20 cellular contexts compared by ENCODE assay signal in the genomic region with DNA sequence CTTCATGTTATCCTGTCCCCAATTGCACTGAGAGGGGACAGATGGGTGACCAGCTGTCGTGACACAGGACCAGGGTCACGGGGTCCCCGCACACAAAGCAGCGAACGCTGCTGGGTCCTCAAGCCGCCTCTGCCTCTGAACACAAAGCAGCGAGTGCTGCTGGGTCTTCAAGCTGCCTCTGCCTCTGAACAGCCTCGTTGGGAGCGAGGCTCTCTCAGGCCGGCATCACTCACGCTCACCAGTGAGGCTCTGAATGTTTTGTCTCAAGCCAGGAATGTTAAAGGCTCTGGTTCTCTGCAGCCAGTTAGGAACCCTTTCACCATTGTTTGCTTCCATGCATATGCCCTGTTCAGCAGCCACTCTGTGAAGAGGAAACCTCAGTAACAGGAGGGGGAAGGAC.
DNase-seq lines count a peak whose midpoint lies in the region; ATAC-seq, FAIRE-seq and TF ChIP-seq lines count a peak whose summit lies in the region.
"Had no signal": no experiment of that assay in that cellular context is flagged by ENCODE, and none has a peak within 500 bp of the region (broad histone marks: within the 10 kb centered on the region; RNA-seq: fewer than 3 reads in every experiment).

No MANE protein-coding gene starts in this region.

- 72% methylated on average over 11 of the region's 11 CpGs for WGBS in mammary epithelial cell (ENCODE audit: low coverage, missing lambda C conversion rate)
- 50 to 59% (median 54%) methylated on average over 11 of the region's 11 CpGs for WGBS in heart left ventricle, 4 donors

- DNase-seq in mammary epithelial cell (no peak), breast epithelium (ENCODE audit: low spot score in 2 of 2) (no peak), astrocyte (ENCODE audit: low read depth) (no peak), islet precursor cell (peak; percentile 87), type B pancreatic cell (ENCODE audit: extremely low spot score, unreplicated experiment) (no peak), heart left ventricle (no peak), ascending aorta (ENCODE audit: low spot score in 2 of 2) (no peak), SW480 (ENCODE audit: low spot score) (no peak)
- DNase-seq: activated CD8-positive, alpha-beta memory T cell treated with anti-CD3 and anti-CD28 coated beads for 24 hours; NCI-H2029; NCI-H774; right lobe of liver; stimulated activated CD4-positive, alpha-beta T cell treated with anti-CD3 and anti-CD28 coated beads, Interleukin-2, amount 100 ng/mL, for 24 hours; T-cell had no signal

- CTCF ChIA-PET in mammary epithelial cell (lab: Charles Lee; ENCODE audit: low non-redundant PET): no interaction called here

- H3K27ac ChIP-seq in mammary epithelial cell (ENCODE audit: insufficient read depth, low read depth, low read length) (no peak overlapping the region), breast epithelium (no peak overlapping the region), astrocyte (ENCODE audit: low read depth, low read length) (no peak overlapping the region), heart left ventricle (no peak overlapping the region), ascending aorta (no peak overlapping the region)
- H3K27ac ChIP-seq: right lobe of liver, vagina had no signal

- no peak for FAIRE-seq in astrocyte (lab: Jason Lieb, UNC)
- FAIRE-seq: A549, HTR-8/SVneo, keratinocyte had no signal

- H3K4me2 ChIP-seq in mammary epithelial cell (ENCODE audit: insufficient read depth, low read depth, low read length) (no peak overlapping the region), astrocyte (ENCODE audit: low read length) (peak overlapping the region; percentile 59)
- H3K4me2 ChIP-seq: A549 had no signal

- H3K4me3 ChIP-seq in mammary epithelial cell (replicated peaks in 1 of 3; ENCODE audit: insufficient read depth in 1 of 3, low read depth in 2 of 3, low read length in 3 of 3) (no peak overlapping the region), breast epithelium (no peak overlapping the region), astrocyte (ENCODE audit: insufficient read depth, low read depth, low read length) (no peak overlapping the region), heart left ventricle (no peak overlapping the region), ascending aorta (no peak overlapping the region)
- H3K4me3 ChIP-seq: A549, HAP-1, right lobe of liver, vagina had no signal

- H3K36me3 Mint-ChIP-seq in astrocyte (ENCODE audit: low read depth, unreplicated experiment): no peaks in the 10 kb centered on the region
- H3K36me3 Mint-ChIP-seq in type B pancreatic cell: no peaks in the 10 kb centered on the region
- H3K36me3 Mint-ChIP-seq: CD14-positive monocyte, T-cell had no signal

- in situ Hi-C loops in mammary epithelial cell (cut with MboI; ENCODE audit: low sequenced_read_pairs in 2 of 2): no loop called here

- dilution Hi-C loops in mammary epithelial cell (cut with HindIII; ENCODE audit: low sequenced_read_pairs): no loop called here

- H3K79me2 ChIP-seq in mammary epithelial cell (ENCODE audit: insufficient read depth, low read length) (no peaks in the 10 kb centered on the region), astrocyte (ENCODE audit: insufficient read depth, low read length) (no peaks in the 10 kb centered on the region)

- H3K4me1 ChIP-seq in mammary epithelial cell (ENCODE audit: insufficient read depth, low read length): peaks cover 4% of the 10 kb centered on the region
- H3K4me1 ChIP-seq in breast epithelium: no peaks in the 10 kb centered on the region
- no peaks in the 10 kb centered on the region for H3K4me1 ChIP-seq in astrocyte (ENCODE audit: insufficient read depth, low read length)
- H3K4me1 ChIP-seq in heart left ventricle: no peaks in the 10 kb centered on the region
- no peaks in the 10 kb centered on the region for H3K4me1 ChIP-seq in ascending aorta
- H3K4me1 ChIP-seq: HAP-1, right lobe of liver, vagina had no signal

- BruUV-seq in mammary epithelial cell (replicated peaks; lab: Mats Ljungman, UMichigan): no TSS peak

- no peak overlapping the region for H3K4me3 Mint-ChIP-seq in astrocyte (ENCODE audit: unreplicated experiment)
- peak overlapping the region; percentile 28 for H3K4me3 Mint-ChIP-seq in type B pancreatic cell
- H3K4me3 Mint-ChIP-seq: CD14-positive monocyte, T-cell had no signal

- TF ChIP-seq POLR2A in breast epithelium (IDR thresholded peaks at IDR 0.05) (no peak), heart left ventricle (IDR thresholded peaks at IDR 0.05) (no peak)

- no peak overlapping the region for H3K9ac ChIP-seq in mammary epithelial cell (ENCODE audit: insufficient read depth, low read length)
- peak overlapping the region; percentile 31 for H3K9ac ChIP-seq in astrocyte (ENCODE audit: low read length)

- H3K9me3 Mint-ChIP-seq in astrocyte (ENCODE audit: unreplicated experiment) (no peaks in the 10 kb centered on the region), type B pancreatic cell (no peaks in the 10 kb centered on the region)

- H2AFZ ChIP-seq in mammary epithelial cell (ENCODE audit: low read depth, low read length): peak overlapping the region; percentile 31
- H2AFZ ChIP-seq in astrocyte (ENCODE audit: low read depth, low read length): peak overlapping the region; percentile 87

- intact Hi-C loops in mammary epithelial cell (cut with micrococcal nuclease) (no loop called here), breast epithelium (cut with DNase I; ENCODE audit: low total_unique reads) (no loop called here), heart left ventricle (cut with DNase I) (no loop called here), ascending aorta (cut with DNase I) (no loop called here)

- no peak for TF ChIP-seq CTCF in mammary epithelial cell (conservative IDR thresholded peaks at IDR 0.05 in 1 of 2, IDR thresholded peaks at IDR 0.05 in 1 of 2; ENCODE audit: extremely low read depth in 1 of 2, insufficient read depth in 1 of 2, low read depth in 1 of 2, low read length in 2 of 2)
- TF ChIP-seq CTCF in breast epithelium (IDR thresholded peaks at IDR 0.05): no peak
- TF ChIP-seq CTCF in astrocyte (IDR thresholded peaks at IDR 0.05; ENCODE audit: insufficient read depth, low read depth, low read length): no peak
- TF ChIP-seq CTCF in type B pancreatic cell (conservative IDR thresholded peaks at IDR 0.05): no peak
- TF ChIP-seq CTCF in heart left ventricle (IDR thresholded peaks at IDR 0.05): no peak
- no peak for TF ChIP-seq CTCF in ascending aorta (IDR thresholded peaks at IDR 0.05)

- H3K27ac Mint-ChIP-seq in astrocyte (ENCODE audit: unreplicated experiment): peak overlapping the region; percentile 66
- peak overlapping the region; percentile 72 for H3K27ac Mint-ChIP-seq in type B pancreatic cell
- H3K27ac Mint-ChIP-seq: CD14-positive monocyte, T-cell had no signal

- no peaks in the 10 kb centered on the region for H3K27me3 Mint-ChIP-seq in astrocyte (ENCODE audit: low read depth, unreplicated experiment)
- H3K27me3 Mint-ChIP-seq in type B pancreatic cell: no peaks in the 10 kb centered on the region
- H3K27me3 Mint-ChIP-seq: T-cell had no signal

- no peaks in the 10 kb centered on the region for H3K27me3 ChIP-seq in mammary epithelial cell (ENCODE audit: insufficient read depth, low read length)
- no peaks in the 10 kb centered on the region for H3K27me3 ChIP-seq in breast epithelium
- H3K27me3 ChIP-seq in astrocyte (ENCODE audit: insufficient read depth, low read length): no peaks in the 10 kb centered on the region
- peaks cover 0 to 1% (median 0%) of the 10 kb centered on the region in 9 donors for H3K27me3 ChIP-seq in heart left ventricle
- H3K27me3 ChIP-seq in ascending aorta: no peaks in the 10 kb centered on the region
- H3K27me3 ChIP-seq: right lobe of liver, vagina had no signal

- H3K9me3 ChIP-seq in mammary epithelial cell (replicated peaks; ENCODE audit: insufficient read depth, low read length): no peaks in the 10 kb centered on the region
- no peaks in the 10 kb centered on the region for H3K9me3 ChIP-seq in breast epithelium
- no peaks in the 10 kb centered on the region for H3K9me3 ChIP-seq in astrocyte (ENCODE audit: insufficient read depth, low read depth, low read length)
- H3K9me3 ChIP-seq in heart left ventricle: no peaks in the 10 kb centered on the region
- H3K9me3 ChIP-seq in ascending aorta: no peaks in the 10 kb centered on the region
- H3K9me3 ChIP-seq: A549, HAP-1, right lobe of liver, vagina had no signal

- no peaks in the 10 kb centered on the region for H3K36me3 ChIP-seq in mammary epithelial cell (ENCODE audit: insufficient read depth, low read length)
- H3K36me3 ChIP-seq in breast epithelium: no peaks in the 10 kb centered on the region
- H3K36me3 ChIP-seq in astrocyte (ENCODE audit: insufficient read depth, low read length): no peaks in the 10 kb centered on the region
- H3K36me3 ChIP-seq in heart left ventricle: no peaks in the 10 kb centered on the region
- H3K36me3 ChIP-seq in ascending aorta: no peaks in the 10 kb centered on the region
- H3K36me3 ChIP-seq: HAP-1, right lobe of liver, vagina had no signal

- H3K4me1 Mint-ChIP-seq in astrocyte (ENCODE audit: low read depth, unreplicated experiment) (peaks cover 14% of the 10 kb centered on the region), type B pancreatic cell (ENCODE audit: unreplicated experiment) (peaks cover 15% of the 10 kb centered on the region)
- H3K4me1 Mint-ChIP-seq: T-cell had no signal

- ATAC-seq in heart left ventricle: no peak
- ATAC-seq: A549, right lobe of liver, T-cell had no signal

- H4K20me1 ChIP-seq in mammary epithelial cell (ENCODE audit: insufficient read depth, low read length): no peaks in the 10 kb centered on the region
- no peaks in the 10 kb centered on the region for H4K20me1 ChIP-seq in astrocyte (ENCODE audit: insufficient read depth, low read length)
